ENCODE assay signal across 13 cellular contexts in genomic region chr4:89316187-89316586, GRCh38. TPM values are rescaled to one million over a fixed set of nuclear protein-coding genes. Genes with fewer than 3 reads are reported as not detected.
DNase-seq lines count a peak whose midpoint lies in the region; ATAC-seq, FAIRE-seq and TF ChIP-seq lines count a peak whose summit lies in the region.
"Had no signal": no experiment of that assay in that cellular context is flagged by ENCODE, and none has a peak within 500 bp of the region (broad histone marks: within the 10 kb centered on the region; RNA-seq: fewer than 3 reads in every experiment).

No MANE protein-coding gene starts in this region.

- H3K27me3 Mint-ChIP-seq in activated T-cell treated with anti-CD3 and anti-CD28 coated beads, Interleukin-2, amount 50 U/mL, for 24 hours: no peaks in the 10 kb centered on the region
- no peaks in the 10 kb centered on the region for H3K27me3 Mint-ChIP-seq in astrocyte (ENCODE audit: low read depth, unreplicated experiment)

- no peak overlapping the region for H3K4me3 Mint-ChIP-seq in activated T-cell treated with anti-CD3 and anti-CD28 coated beads, Interleukin-2, amount 50 U/mL, for 24 hours
- H3K4me3 Mint-ChIP-seq in astrocyte (ENCODE audit: unreplicated experiment): no peak overlapping the region
- peak overlapping the region; percentile 57 for H3K4me3 Mint-ChIP-seq in stimulated activated effector memory CD8-positive, alpha-beta T cell treated with anti-CD3 and anti-CD28 coated beads, Interleukin-12 subunit alpha, Interleukin-12 subunit beta, amount 100 ng/mL, for 72 hours

- H3K9ac ChIP-seq in OCI-LY3 (ENCODE audit: low read length) (no peak overlapping the region), astrocyte (ENCODE audit: low read length) (no peak overlapping the region)

- H3K4me3 ChIP-seq in OCI-LY3 (ENCODE audit: low read length): no peak overlapping the region
- no peak overlapping the region for H3K4me3 ChIP-seq in astrocyte (ENCODE audit: insufficient read depth, low read depth, low read length)
- H3K4me3 ChIP-seq: transverse colon had no signal

- H4K20me1 ChIP-seq in OCI-LY3 (ENCODE audit: insufficient read depth, low read length) (no peaks in the 10 kb centered on the region), astrocyte (ENCODE audit: insufficient read depth, low read length) (no peaks in the 10 kb centered on the region)

- H2AFZ ChIP-seq in OCI-LY3 (ENCODE audit: low read depth, low read length) (no peak overlapping the region), astrocyte (ENCODE audit: low read depth, low read length) (no peak overlapping the region)

- no peaks in the 10 kb centered on the region for H3K9me3 Mint-ChIP-seq in activated T-cell treated with anti-CD3 and anti-CD28 coated beads, Interleukin-2, amount 50 U/mL, for 24 hours
- no peaks in the 10 kb centered on the region for H3K9me3 Mint-ChIP-seq in astrocyte (ENCODE audit: unreplicated experiment)
- no peaks in the 10 kb centered on the region for H3K9me3 Mint-ChIP-seq in stimulated activated effector memory CD8-positive, alpha-beta T cell treated with anti-CD3 and anti-CD28 coated beads, Interleukin-12 subunit alpha, Interleukin-12 subunit beta, amount 100 ng/mL, for 72 hours

- peak overlapping the region; percentile 84; the same call in 1 of the 2 replicates for H3K4me2 ChIP-seq in OCI-LY3 (ENCODE audit: low read length)
- H3K4me2 ChIP-seq in astrocyte (ENCODE audit: low read length): no peak overlapping the region

- H3K27ac ChIP-seq in OCI-LY3 (ENCODE audit: low read length) (peak overlapping the region; percentile 20; the same call in 1 of the 2 replicates), astrocyte (ENCODE audit: low read depth, low read length) (no peak overlapping the region)

- H3K4me1 Mint-ChIP-seq in activated T-cell treated with anti-CD3 and anti-CD28 coated beads, Interleukin-2, amount 50 U/mL, for 24 hours (ENCODE audit: low read depth): peaks cover 44% of the 10 kb centered on the region
- H3K4me1 Mint-ChIP-seq in astrocyte (ENCODE audit: low read depth, unreplicated experiment): peaks cover 36% of the 10 kb centered on the region
- peaks cover 35% of the 10 kb centered on the region for H3K4me1 Mint-ChIP-seq in stimulated activated effector memory CD8-positive, alpha-beta T cell treated with anti-CD3 and anti-CD28 coated beads, Interleukin-12 subunit alpha, Interleukin-12 subunit beta, amount 100 ng/mL, for 72 hours

- H3K79me2 ChIP-seq in OCI-LY3 (ENCODE audit: low read length): no peaks in the 10 kb centered on the region
- no peaks in the 10 kb centered on the region for H3K79me2 ChIP-seq in astrocyte (ENCODE audit: insufficient read depth, low read length)

- no peaks in the 10 kb centered on the region for H3K36me3 Mint-ChIP-seq in activated T-cell treated with anti-CD3 and anti-CD28 coated beads, Interleukin-2, amount 50 U/mL, for 24 hours (ENCODE audit: low read depth)
- H3K36me3 Mint-ChIP-seq in astrocyte (ENCODE audit: low read depth, unreplicated experiment): no peaks in the 10 kb centered on the region
- H3K36me3 Mint-ChIP-seq in stimulated activated effector memory CD8-positive, alpha-beta T cell treated with anti-CD3 and anti-CD28 coated beads, Interleukin-12 subunit alpha, Interleukin-12 subunit beta, amount 100 ng/mL, for 72 hours: no peaks in the 10 kb centered on the region

- peaks cover 34% of the 10 kb centered on the region for H3K4me1 ChIP-seq in OCI-LY3 (ENCODE audit: low read length)
- H3K4me1 ChIP-seq in astrocyte (ENCODE audit: insufficient read depth, low read length): no peaks in the 10 kb centered on the region

- H3K9me3 ChIP-seq in OCI-LY3 (ENCODE audit: insufficient read depth, low read length) (no peaks in the 10 kb centered on the region), astrocyte (ENCODE audit: insufficient read depth, low read depth, low read length) (no peaks in the 10 kb centered on the region)
- H3K9me3 ChIP-seq: transverse colon had no signal

- FAIRE-seq in astrocyte (lab: Jason Lieb, UNC): no peak

- H3K36me3 ChIP-seq in OCI-LY3 (replicated peaks; ENCODE audit: low read depth, low read length): no peaks in the 10 kb centered on the region
- no peaks in the 10 kb centered on the region for H3K36me3 ChIP-seq in astrocyte (ENCODE audit: insufficient read depth, low read length)
- H3K36me3 ChIP-seq: transverse colon had no signal

- H3K27ac Mint-ChIP-seq in activated T-cell treated with anti-CD3 and anti-CD28 coated beads, Interleukin-2, amount 50 U/mL, for 24 hours: peak overlapping the region; percentile 94
- peak overlapping the region; percentile 91 for H3K27ac Mint-ChIP-seq in astrocyte (ENCODE audit: unreplicated experiment)
- peak overlapping the region; percentile 86 for H3K27ac Mint-ChIP-seq in stimulated activated effector memory CD8-positive, alpha-beta T cell treated with anti-CD3 and anti-CD28 coated beads, Interleukin-12 subunit alpha, Interleukin-12 subunit beta, amount 100 ng/mL, for 72 hours

- H3K27me3 ChIP-seq in OCI-LY3 (ENCODE audit: low read depth, low read length) (no peaks in the 10 kb centered on the region), astrocyte (ENCODE audit: insufficient read depth, low read length) (no peaks in the 10 kb centered on the region)
- H3K27me3 ChIP-seq: transverse colon had no signal

- TF ChIP-seq CTCF in OCI-LY3 (IDR thresholded peaks at IDR 0.05; ENCODE audit: low read depth, low read length): no peak
- no peak for TF ChIP-seq CTCF in astrocyte (IDR thresholded peaks at IDR 0.05; ENCODE audit: insufficient read depth, low read depth, low read length)

- ATAC-seq in stimulated activated effector memory CD8-positive, alpha-beta T cell treated with anti-CD3 and anti-CD28 coated beads, Interleukin-12 subunit alpha, Interleukin-12 subunit beta, amount 100 ng/mL, for 72 hours: no peak
- no peak for ATAC-seq in HG03469 (IDR thresholded peaks at IDR 0.05; ENCODE audit: unreplicated experiment)
- no peak for ATAC-seq in HG03354 (IDR thresholded peaks at IDR 0.05; ENCODE audit: poor library complexity, severe bottlenecking, unreplicated experiment)
- no peak for ATAC-seq in HG02884 (IDR thresholded peaks at IDR 0.05; ENCODE audit: unreplicated experiment)

- DNase-seq in activated T-cell treated with anti-CD3 and anti-CD28 coated beads, Interleukin-2, amount 50 U/mL, for 24 hours: no peak
- no peak for DNase-seq in activated T-cell treated with anti-CD3 and anti-CD28 coated beads, Interleukin-2, amount 50 U/mL, for 48 hours
- no peak for DNase-seq in astrocyte (ENCODE audit: low read depth)
- no peak for DNase-seq in stimulated activated effector memory CD8-positive, alpha-beta T cell treated with anti-CD3 and anti-CD28 coated beads, Interleukin-12 subunit alpha, Interleukin-12 subunit beta, amount 100 ng/mL, for 72 hours (ENCODE audit: low spot score in 2 of 2)
- DNase-seq: activated CD4-positive, alpha-beta T cell treated with anti-CD3 and anti-CD28 coated beads, Interleukin-2, amount 50 U/mL, for 48 hours; DMS153; NCI-H1048; NCI-H2227 treated with DMSO at 0.1 percent for 48 hours; transverse colon had no signal

RNA-seq across cellular contexts. Expression of gene GPRIN3, which starts 8.6 kb away (rescaled TPM):
- total RNA-seq in astrocyte: 2.6 and 6.9 TPM in 2 replicates
